10 cellular contexts compared by ENCODE assay signal in the genomic region with DNA sequence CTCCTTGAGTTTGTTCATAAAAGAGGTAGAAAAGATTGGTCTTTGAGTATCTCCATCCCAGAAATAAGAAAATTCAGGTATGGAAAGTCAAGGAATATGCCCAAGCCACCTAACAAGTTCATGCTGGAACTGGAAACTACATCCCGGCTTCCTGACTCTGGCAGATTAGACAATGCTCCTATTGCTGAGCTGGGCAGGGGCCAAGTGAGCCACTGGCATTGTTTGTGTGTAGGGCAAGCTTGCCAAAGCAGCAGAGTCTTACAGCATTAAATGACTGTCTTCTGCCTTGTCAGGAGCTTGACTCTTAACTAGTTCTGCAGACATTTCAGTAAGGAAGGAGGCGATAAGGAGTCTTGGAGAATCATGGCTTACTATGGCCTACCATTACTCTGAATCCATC. TPM values are rescaled to one million over a fixed set of nuclear protein-coding genes. Genes with fewer than 3 reads are reported as not detected.
DNase-seq lines count a peak whose midpoint lies in the region; TF ChIP-seq lines count a peak whose summit lies in the region.
"Had no signal": no experiment of that assay in that cellular context is flagged by ENCODE, and none has a peak within 500 bp of the region (broad histone marks: within the 10 kb centered on the region; RNA-seq: fewer than 3 reads in every experiment).

No MANE protein-coding gene starts in this region.

- H3K4me3 Mint-ChIP-seq in HFFc6: no peak overlapping the region
- H3K4me3 Mint-ChIP-seq: brain had no signal

- H3K9me3 Mint-ChIP-seq in HFFc6: no peaks in the 10 kb centered on the region
- H3K9me3 Mint-ChIP-seq: brain had no signal

- intact Hi-C loops in prostate gland (cut with DNase I) (no loop called here), ovary (cut with DNase I) (no loop called here)

- no peaks in the 10 kb centered on the region for H3K27me3 Mint-ChIP-seq in HFFc6 (ENCODE audit: insufficient read depth)
- H3K27me3 Mint-ChIP-seq: brain had no signal

- H3K4me3 ChIP-seq in prostate gland (no peak overlapping the region), ovary (no peak overlapping the region)
- H3K4me3 ChIP-seq: stomach had no signal

- peaks cover 26% of the 10 kb centered on the region for H3K4me1 Mint-ChIP-seq in HFFc6 (ENCODE audit: low read depth)

- TF ChIP-seq POLR2A in prostate gland (IDR thresholded peaks at IDR 0.05): no peak
- TF ChIP-seq POLR2A in ovary (IDR thresholded peaks at IDR 0.05): no peak

- peak overlapping the region; percentile 47 for H3K27ac ChIP-seq in VCaP
- no peak overlapping the region for H3K27ac ChIP-seq in prostate gland
- H3K27ac ChIP-seq in ovary: no peak overlapping the region
- H3K27ac ChIP-seq: stomach had no signal

- H3K36me3 ChIP-seq in prostate gland (no peaks in the 10 kb centered on the region), ovary (no peaks in the 10 kb centered on the region)
- H3K36me3 ChIP-seq: stomach had no signal

- WGBS in prostate gland: 53% methylated on average over 2 of the region's 2 CpGs
- 83 to 93% (median 89%) methylated on average over 2 of the region's 2 CpGs for WGBS in ovary, 3 donors

- no peak for TF ChIP-seq EP300 in ovary (IDR thresholded peaks at IDR 0.05)

- no peaks in the 10 kb centered on the region for H3K4me1 ChIP-seq in prostate gland (replicated peaks)
- no peaks in the 10 kb centered on the region for H3K4me1 ChIP-seq in ovary (ENCODE audit: insufficient read depth)
- H3K4me1 ChIP-seq: stomach had no signal

- H3K9me3 ChIP-seq in prostate gland (no peaks in the 10 kb centered on the region), ovary (no peaks in the 10 kb centered on the region)
- H3K9me3 ChIP-seq: stomach had no signal

- TF ChIP-seq CTCF in VCaP (conservative IDR thresholded peaks at IDR 0.05): no peak
- no peak for TF ChIP-seq CTCF in prostate gland (IDR thresholded peaks at IDR 0.05)
- no peak for TF ChIP-seq CTCF in HFFc6 (IDR thresholded peaks at IDR 0.05)
- TF ChIP-seq CTCF in ovary (IDR thresholded peaks at IDR 0.05): no peak

- no peak overlapping the region for H3K27ac Mint-ChIP-seq in HFFc6
- H3K27ac Mint-ChIP-seq: brain had no signal

- DNase-seq in H4 (ENCODE audit: low spot score) (peak; percentile 26), fibroblast of peridontal ligament (ENCODE audit: extremely low read depth) (peak; percentile 68), prostate gland (ENCODE audit: low spot score) (peak; percentile 86), HFFc6 (no peak), ovary (no peak)
- no peak for DNase-seq in stimulated activated CD4-positive, alpha-beta T cell treated with anti-CD3 and anti-CD28 coated beads, Interleukin-2, amount 100 ng/mL, for 48 hours
- DNase-seq: DND-41, stomach had no signal

- H3K36me3 Mint-ChIP-seq in HFFc6 (ENCODE audit: low read depth): no peaks in the 10 kb centered on the region
- H3K36me3 Mint-ChIP-seq: brain had no signal

- H3K27me3 ChIP-seq in prostate gland (replicated peaks; ENCODE audit: insufficient read depth) (no peaks in the 10 kb centered on the region), ovary (no peaks in the 10 kb centered on the region)
- H3K27me3 ChIP-seq: stomach had no signal

RNA-seq across cellular contexts. Expression of a gene that starts 30.0 kb away (rescaled TPM):
- total RNA-seq in H4 (2014; rRNA removed; shearing (Covaris generic)): 0.37 and 1.7 TPM in 2 replicates
- total RNA-seq in prostate gland (1 to 10 TPM; 3.5 TPM), ovary (10 to 100 TPM in 1 of 7 donors, 1 to 10 TPM in 6; 3.5 to 10.6 (median 4.4) TPM)
- total RNA-seq in HFFc6 (2021; fragmentation: NEBNext Ultra II Directional; extraction: Animal tissue kit (Norgen Biotek cat#: 25700)): 10 to 100 TPM in 3 of 6 experiments, 1 to 10 TPM in 3; 8.4 to 12.3 (median 10.3) TPM
- 1 to 10 TPM; 2.7 to 7.2 TPM for polyA plus RNA-seq in ovary

Comparison
In these comparisons a context has a peak if more than half of its experiments do, and no peak if none do; other contexts are left out.
1. DNase-seq: peak in H4 (single experiment), fibroblast of peridontal ligament (single experiment) and prostate gland (single experiment); none in HFFc6 (single experiment), ovary (0 of 5) and stimulated activated CD4-positive, alpha-beta T cell treated with anti-CD3 and anti-CD28 coated beads, Interleukin-2, amount 100 ng/mL, for 48 hours (0 of 2).